ENCODE assay signal across 8 cellular contexts in the genomic region with DNA sequence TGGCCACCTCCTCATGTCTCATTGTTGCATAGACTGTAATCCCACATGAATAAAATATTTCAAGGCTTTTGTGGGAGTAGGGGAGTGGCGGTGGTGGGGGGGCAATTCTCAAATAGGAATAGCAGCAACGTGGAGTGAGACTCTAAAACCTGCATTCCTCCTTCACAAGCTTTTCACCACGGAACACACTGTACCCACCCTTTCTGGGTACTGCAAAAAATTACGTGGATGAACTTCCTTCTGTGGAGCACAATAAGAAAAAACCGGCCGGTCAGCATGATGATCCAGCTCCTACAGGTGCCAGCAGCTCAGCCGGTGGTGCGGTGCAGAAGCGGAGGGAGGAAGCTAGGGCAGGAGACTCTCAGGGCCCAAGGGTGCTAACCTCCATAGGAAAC. TPM values are rescaled to one million over a fixed set of nuclear protein-coding genes. Genes with fewer than 3 reads are reported as not detected.
A peak's percentile ranks its signal among the peaks of the same experiment; 100 is the strongest.
DNase-seq lines count a peak whose midpoint lies in the region; ATAC-seq and TF ChIP-seq lines count a peak whose summit lies in the region.

No MANE protein-coding gene starts in this region.

- no peak overlapping the region for H2BK5ac ChIP-seq in mesenchymal stem cell (ENCODE audit: low read depth, low read length, poor library complexity, severe bottlenecking)

- H3K4ac ChIP-seq in mesenchymal stem cell (ENCODE audit: low read depth in 1 of 2, low read length in 2 of 2) = no peak overlapping the region

- no peak overlapping the region for H4K8ac ChIP-seq in mesenchymal stem cell (ENCODE audit: low read length)

- no peak overlapping the region for H2BK120ac ChIP-seq in mesenchymal stem cell (ENCODE audit: low read depth, low read length)

- no peak for TF ChIP-seq POLR2A in transverse colon (IDR thresholded peaks at IDR 0.05)

- TF ChIP-seq CTCF in transverse colon (IDR thresholded peaks at IDR 0.05) = no peak

- no peak overlapping the region for H3K14ac ChIP-seq in mesenchymal stem cell (ENCODE audit: low read length in 2 of 2)

- H3K27me3 Mint-ChIP-seq in activated naive CD4-positive, alpha-beta T cell treated with anti-CD3 and anti-CD28 coated beads, Interleukin-2, amount 10 ng/mL, durations not matched to agents 7 days and 5 days = peaks cover 63% of the 10 kb centered on the region
- peaks cover 7% of the 10 kb centered on the region for H3K27me3 Mint-ChIP-seq in activated naive CD8-positive, alpha-beta T cell treated with anti-CD3 and anti-CD28 coated beads, Interleukin-2, amount 50 U/mL, for 24 hours

- no peak overlapping the region for H2AK5ac ChIP-seq in mesenchymal stem cell (ENCODE audit: low read length, severe bottlenecking)

- no peaks in the 10 kb centered on the region for H3K79me1 ChIP-seq in mesenchymal stem cell (replicated peaks; ENCODE audit: low read length, poor library complexity, severe bottlenecking)

- peak; percentile 26 for DNase-seq in activated naive CD4-positive, alpha-beta T cell treated with anti-CD3 and anti-CD28 coated beads, Interleukin-2, amount 10 ng/mL, durations not matched to agents 7 days and 5 days
- DNase-seq in activated naive CD4-positive, alpha-beta T cell treated with anti-CD3 and anti-CD28 coated beads, Interleukin-2, amount 50 U/mL, for 72 hours (ENCODE audit: low spot score in 2 of 2) = no peak
- no peak for DNase-seq in activated naive CD8-positive, alpha-beta T cell treated with anti-CD3 and anti-CD28 coated beads, Interleukin-2, amount 50 U/mL, for 24 hours
- no peak for DNase-seq in mesenchymal stem cell
- DNase-seq in transverse colon = peak; percentile 24
- DNase-seq in NOMO-1 (lab: John Stamatoyannopoulos, UW; ENCODE audit: unreplicated experiment in 2 of 2) = no peak
- no peak for DNase-seq in activated CD4-positive, alpha-beta T cell treated with anti-CD3 and anti-CD28 coated beads, Interleukin-2, amount 50 U/mL, for 1 hour
- no peak for DNase-seq in stimulated activated naive CD4-positive, alpha-beta T cell (lab: John Stamatoyannopoulos, UW)

- H3K36me3 ChIP-seq in mesenchymal stem cell (ENCODE audit: control insufficient read depth in 1 of 2, insufficient read depth in 2 of 2, low read depth in 1 of 2, low read length in 2 of 2) = no peaks in the 10 kb centered on the region
- H3K36me3 ChIP-seq in transverse colon = no peaks in the 10 kb centered on the region

- CTCF ChIA-PET in activated naive CD4-positive, alpha-beta T cell treated with anti-CD3 and anti-CD28 coated beads, Interleukin-2, amount 10 ng/mL, durations not matched to agents 7 days and 5 days (lab: Charles Lee) = interaction anchor here (1.0 to 2.2 kb wide), 3 partner anchors 20 to 47 kb away, joined by 3 to 13 read pairs (median 5); a partner anchor contains a TSS

- WGBS in mesenchymal stem cell = 59% methylated on average over 8 of the region's 9 CpGs
- 18 to 20% methylated on average over 7 to 9 of the region's 9 CpGs for WGBS in transverse colon (ENCODE audit: low coverage in 1 of 2), 2 donors

- no peak overlapping the region for H3K18ac ChIP-seq in mesenchymal stem cell (ENCODE audit: low read depth in 1 of 2, low read length in 2 of 2)

- H3K4me2 ChIP-seq in mesenchymal stem cell (ENCODE audit: low read length, poor library complexity, severe bottlenecking) = no peak overlapping the region

- no peak overlapping the region for H3K27ac Mint-ChIP-seq in activated naive CD4-positive, alpha-beta T cell treated with anti-CD3 and anti-CD28 coated beads, Interleukin-2, amount 10 ng/mL, durations not matched to agents 7 days and 5 days
- peak overlapping the region in 1 of 2 donors; percentile 86 for H3K27ac Mint-ChIP-seq in activated naive CD4-positive, alpha-beta T cell treated with anti-CD3 and anti-CD28 coated beads, Interleukin-2, amount 50 U/mL, for 72 hours
- H3K27ac Mint-ChIP-seq in activated naive CD8-positive, alpha-beta T cell treated with anti-CD3 and anti-CD28 coated beads, Interleukin-2, amount 50 U/mL, for 24 hours = peak overlapping the region; percentile 82

- peaks cover 2% of the 10 kb centered on the region for H3K36me3 Mint-ChIP-seq in activated naive CD4-positive, alpha-beta T cell treated with anti-CD3 and anti-CD28 coated beads, Interleukin-2, amount 10 ng/mL, durations not matched to agents 7 days and 5 days
- H3K36me3 Mint-ChIP-seq in activated naive CD4-positive, alpha-beta T cell treated with anti-CD3 and anti-CD28 coated beads, Interleukin-2, amount 50 U/mL, for 72 hours = no peaks in the 10 kb centered on the region
- H3K36me3 Mint-ChIP-seq in activated naive CD8-positive, alpha-beta T cell treated with anti-CD3 and anti-CD28 coated beads, Interleukin-2, amount 50 U/mL, for 24 hours (ENCODE audit: low read depth) = no peaks in the 10 kb centered on the region

- no peak overlapping the region for H2BK15ac ChIP-seq in mesenchymal stem cell (ENCODE audit: low read depth, poor library complexity, severe bottlenecking)

- in situ Hi-C loops in transverse colon (cut with MboI; ENCODE audit: low pct_ligation_motif_present in 1 of 4, low pct_unique_long_range_greater_than_20kb in 1 of 4, low sequenced_read_pairs in 3 of 4) = no loop called here

- ATAC-seq in activated naive CD4-positive, alpha-beta T cell treated with anti-CD3 and anti-CD28 coated beads, Interleukin-2, amount 50 U/mL, for 72 hours = no peak
- ATAC-seq in activated naive CD8-positive, alpha-beta T cell treated with anti-CD3 and anti-CD28 coated beads, Interleukin-2, amount 50 U/mL, for 24 hours = no peak

- H3K27me3 ChIP-seq in mesenchymal stem cell (ENCODE audit: control insufficient read depth in 1 of 2, insufficient read depth in 1 of 2, low read length in 2 of 2) (peaks cover 40 to 50% of the 10 kb centered on the region in 2 experiments), transverse colon (peaks cover 52% of the 10 kb centered on the region)

- H2BK12ac ChIP-seq in mesenchymal stem cell (ENCODE audit: low read length in 2 of 2) = no peak overlapping the region

- H2AFZ ChIP-seq in mesenchymal stem cell (ENCODE audit: low read depth, low read length) = no peak overlapping the region

- H3K27ac ChIP-seq in mesenchymal stem cell (ENCODE audit: low read length, poor library complexity, severe bottlenecking) (no peak overlapping the region), transverse colon (no peak overlapping the region)

- H3K23ac ChIP-seq in mesenchymal stem cell (ENCODE audit: low read length in 2 of 2) = no peak overlapping the region

- peaks cover 24% of the 10 kb centered on the region for H3K4me1 Mint-ChIP-seq in activated naive CD4-positive, alpha-beta T cell treated with anti-CD3 and anti-CD28 coated beads, Interleukin-2, amount 10 ng/mL, durations not matched to agents 7 days and 5 days
- peaks cover 23% of the 10 kb centered on the region for H3K4me1 Mint-ChIP-seq in activated naive CD8-positive, alpha-beta T cell treated with anti-CD3 and anti-CD28 coated beads, Interleukin-2, amount 50 U/mL, for 24 hours

- intact Hi-C loops in transverse colon (cut with DNase I; ENCODE audit: low total_unique reads) = no loop called here

- H3K9me3 ChIP-seq in mesenchymal stem cell (ENCODE audit: control insufficient read depth, low read length) (no peaks in the 10 kb centered on the region), transverse colon (no peaks in the 10 kb centered on the region)

- H4K91ac ChIP-seq in mesenchymal stem cell (ENCODE audit: low read length) = no peak overlapping the region

- H3K9ac ChIP-seq in mesenchymal stem cell (ENCODE audit: low read length) = peak overlapping the region; percentile 77

- H3K4me3 ChIP-seq in mesenchymal stem cell (ENCODE audit: insufficient read depth in 1 of 2, low read depth in 1 of 2, low read length in 2 of 2) (no peak overlapping the region), transverse colon (peak overlapping the region in 3 of 4 donors; percentile 57 to 80 (median 73))

- no peak for TF ChIP-seq EP300 in transverse colon (IDR thresholded peaks at IDR 0.05; ENCODE audit: low read depth)

- H3K4me1 ChIP-seq in mesenchymal stem cell (ENCODE audit: control insufficient read depth, insufficient read depth, low read depth, low read length) (peaks cover 14% of the 10 kb centered on the region), transverse colon (peaks cover 8 to 25% (median 18%) of the 10 kb centered on the region in 4 donors)

- H3K4me3 Mint-ChIP-seq in activated naive CD4-positive, alpha-beta T cell treated with anti-CD3 and anti-CD28 coated beads, Interleukin-2, amount 10 ng/mL, durations not matched to agents 7 days and 5 days = peak overlapping the region; percentile 94
- H3K4me3 Mint-ChIP-seq in activated naive CD8-positive, alpha-beta T cell treated with anti-CD3 and anti-CD28 coated beads, Interleukin-2, amount 50 U/mL, for 24 hours = peak overlapping the region; percentile 85

- H3K9me3 Mint-ChIP-seq in activated naive CD4-positive, alpha-beta T cell treated with anti-CD3 and anti-CD28 coated beads, Interleukin-2, amount 10 ng/mL, durations not matched to agents 7 days and 5 days = no peaks in the 10 kb centered on the region
- no peaks in the 10 kb centered on the region for H3K9me3 Mint-ChIP-seq in activated naive CD4-positive, alpha-beta T cell treated with anti-CD3 and anti-CD28 coated beads, Interleukin-2, amount 50 U/mL, for 72 hours
- no peaks in the 10 kb centered on the region for H3K9me3 Mint-ChIP-seq in activated naive CD8-positive, alpha-beta T cell treated with anti-CD3 and anti-CD28 coated beads, Interleukin-2, amount 50 U/mL, for 24 hours

RNA-seq across cellular contexts. Expression of a gene that starts 0.9 kb away (rescaled TPM):
- 10 to 100 TPM; 20.2 to 20.5 TPM for total RNA-seq in activated naive CD4-positive, alpha-beta T cell treated with anti-CD3 and anti-CD28 coated beads, Interleukin-2, amount 50 U/mL, for 72 hours
- polyA plus RNA-seq in mesenchymal stem cell (2013, experiment 1 of 2) = 2.8 TPM
- polyA plus RNA-seq in mesenchymal stem cell (2013, experiment 2 of 2) = 3.2 TPM
- 1 to 10 TPM in 3 of 4 donors, under 1 TPM in 1; 0.80 to 7.0 (median 2.2) TPM for total RNA-seq in transverse colon

RNA-seq across cellular contexts. Expression of a gene that starts 19.9 kb away (rescaled TPM):
- 1 to 10 TPM; 2.6 to 5.8 TPM for total RNA-seq in activated naive CD4-positive, alpha-beta T cell treated with anti-CD3 and anti-CD28 coated beads, Interleukin-2, amount 50 U/mL, for 72 hours
- polyA plus RNA-seq in mesenchymal stem cell (2013, experiment 1 of 2) = 1.5 TPM
- polyA plus RNA-seq in mesenchymal stem cell (2013, experiment 2 of 2) = 1.5 TPM
- 1 to 10 TPM; 2.7 to 9.4 (median 6.6) TPM for total RNA-seq in transverse colon

Comparison
In these comparisons a context has a peak if more than half of its experiments do, and no peak if none do; other contexts are left out.
1. DNase-seq: peak in activated naive CD4-positive, alpha-beta T cell treated with anti-CD3 and anti-CD28 coated beads, Interleukin-2, amount 10 ng/mL, durations not matched to agents 7 days and 5 days (single experiment) and transverse colon (single experiment); none in activated naive CD4-positive, alpha-beta T cell treated with anti-CD3 and anti-CD28 coated beads, Interleukin-2, amount 50 U/mL, for 72 hours (0 of 2), activated naive CD8-positive, alpha-beta T cell treated with anti-CD3 and anti-CD28 coated beads, Interleukin-2, amount 50 U/mL, for 24 hours (single experiment), mesenchymal stem cell (single experiment), NOMO-1 (0 of 2), activated CD4-positive, alpha-beta T cell treated with anti-CD3 and anti-CD28 coated beads, Interleukin-2, amount 50 U/mL, for 1 hour (single experiment) and stimulated activated naive CD4-positive, alpha-beta T cell (0 of 6).
2. H3K4me3 ChIP-seq: peak in transverse colon (3 of 4); none in mesenchymal stem cell (0 of 2).